Comparison of ENCODE assay signal across 8 cellular contexts in genomic region chr3:53254810-53255359, GRCh38. TPM values are rescaled to one million over a fixed set of nuclear protein-coding genes. Genes with fewer than 3 reads are reported as not detected.
DNase-seq lines count a peak whose midpoint lies in the region; ATAC-seq and TF ChIP-seq lines count a peak whose summit lies in the region.

No MANE protein-coding gene starts in this region.

- H3K4me3 ChIP-seq in mucosa of descending colon = peak overlapping the region; percentile 78

- no peak for TF ChIP-seq CTCF in mucosa of descending colon (IDR thresholded peaks at IDR 0.05)

- H3K4me3 Mint-ChIP-seq in stimulated activated memory B cell treated with anti-CD40 and anti-IgM and Interleukin-4, amounts not matched to agents 10 μg/mL and 1 μg/mL and 100 μg/mL, for 72 hours = peak overlapping the region; percentile 92

- H3K27ac Mint-ChIP-seq in stimulated activated memory B cell treated with anti-CD40 and anti-IgM and Interleukin-4, amounts not matched to agents 10 μg/mL and 1 μg/mL and 100 μg/mL, for 72 hours = peak overlapping the region; percentile 83

- H3K9me3 ChIP-seq in mucosa of descending colon = no peaks in the 10 kb centered on the region

- DNase-seq in NCI-H345 (lab: John Stamatoyannopoulos, UW) = peak; percentile 25
- DNase-seq in NCI-H345 treated with DMSO at 0.1 percent for 48 hours (lab: John Stamatoyannopoulos, UW; ENCODE audit: unreplicated experiment) = no peak
- peak; percentile 36 for DNase-seq in NCI-H226
- DNase-seq in activated T-cell treated with anti-CD3 and anti-CD28 coated beads for 24 hours (ENCODE audit: low read depth) = peak; percentile 38
- no peak for DNase-seq in epithelial cell of prostate (ENCODE audit: low read depth, low spot score)
- DNase-seq in mucosa of descending colon = peak; percentile 84 to 89 (median 87)

- intact Hi-C loops in mucosa of descending colon (cut with DNase I, micrococcal nuclease) = no loop called here

- H3K4me1 ChIP-seq in mucosa of descending colon (ENCODE audit: low read depth) = peaks cover 22% of the 10 kb centered on the region

- peak; percentile 40 for ATAC-seq in HG02678 (IDR thresholded peaks at IDR 0.05; ENCODE audit: unreplicated experiment)
- peak; percentile 85 for ATAC-seq in mucosa of descending colon
- peak; percentile 66 for ATAC-seq in stimulated activated memory B cell treated with anti-CD40 and anti-IgM and Interleukin-4, amounts not matched to agents 10 μg/mL and 1 μg/mL and 100 μg/mL, for 72 hours

- H3K9me3 Mint-ChIP-seq in stimulated activated memory B cell treated with anti-CD40 and anti-IgM and Interleukin-4, amounts not matched to agents 10 μg/mL and 1 μg/mL and 100 μg/mL, for 72 hours = no peaks in the 10 kb centered on the region

- H3K36me3 Mint-ChIP-seq in stimulated activated memory B cell treated with anti-CD40 and anti-IgM and Interleukin-4, amounts not matched to agents 10 μg/mL and 1 μg/mL and 100 μg/mL, for 72 hours = no peaks in the 10 kb centered on the region

- H3K4me1 Mint-ChIP-seq in stimulated activated memory B cell treated with anti-CD40 and anti-IgM and Interleukin-4, amounts not matched to agents 10 μg/mL and 1 μg/mL and 100 μg/mL, for 72 hours = peaks cover 49% of the 10 kb centered on the region

- H3K27ac ChIP-seq in epithelial cell of prostate = peak overlapping the region; percentile 76

- H3K27me3 Mint-ChIP-seq in stimulated activated memory B cell treated with anti-CD40 and anti-IgM and Interleukin-4, amounts not matched to agents 10 μg/mL and 1 μg/mL and 100 μg/mL, for 72 hours = no peaks in the 10 kb centered on the region

- no peaks in the 10 kb centered on the region for H3K36me3 ChIP-seq in mucosa of descending colon (ENCODE audit: low read depth)

RNA-seq across cellular contexts. Expression of gene TKT, which starts 0.9 kb away (rescaled TPM):
- 100 to 1,000 TPM; 180 to 260 (median 226) TPM for total RNA-seq in mucosa of descending colon

Comparison
In these comparisons a context has a peak if more than half of its experiments do, and no peak if none do; other contexts are left out.
1. DNase-seq: peak in NCI-H345 (single experiment), NCI-H226 (single experiment), activated T-cell treated with anti-CD3 and anti-CD28 coated beads for 24 hours (single experiment) and mucosa of descending colon (3 of 3); none in NCI-H345 treated with DMSO at 0.1 percent for 48 hours (single experiment) and epithelial cell of prostate (single experiment).
2. Peak in every context shown above with its lines, with median percentiles within 50 percentile points of each other: ATAC-seq.